8 cellular contexts compared by ENCODE assay signal in genomic region chr11:74739546-74740270, GRCh38. TPM values are rescaled to one million over a fixed set of nuclear protein-coding genes. Genes with fewer than 3 reads are reported as not detected.
DNase-seq lines count a peak whose midpoint lies in the region; ATAC-seq and TF ChIP-seq lines count a peak whose summit lies in the region.

No MANE protein-coding gene starts in this region.

- peaks cover 48% of the 10 kb centered on the region for H3K27me3 Mint-ChIP-seq in T-helper 17 cell
- peaks cover 9% of the 10 kb centered on the region for H3K27me3 Mint-ChIP-seq in stimulated activated naive CD8-positive, alpha-beta T cell treated with anti-CD3 and anti-CD28 coated beads, Interleukin-15, amount 100 ng/mL, for 72 hours

- TF ChIP-seq CTCF in choroid plexus epithelial cell (conservative IDR thresholded peaks at IDR 0.05; ENCODE audit: low read depth, low read length), result peak; percentile 98

- peak; percentile 86 for ATAC-seq in T-helper 17 cell
- peak; percentile 99 for ATAC-seq in left lobe of liver
- ATAC-seq in stimulated activated naive CD8-positive, alpha-beta T cell treated with anti-CD3 and anti-CD28 coated beads, Interleukin-15, amount 100 ng/mL, for 72 hours, result peak; percentile 82

- H3K36me3 ChIP-seq in MG63, result no peaks in the 10 kb centered on the region

- no peaks in the 10 kb centered on the region for H3K27me3 ChIP-seq in MG63

- H3K36me3 Mint-ChIP-seq in T-helper 17 cell (ENCODE audit: low read depth), result peaks cover 10% of the 10 kb centered on the region

- H3K9me3 Mint-ChIP-seq in stimulated activated naive CD8-positive, alpha-beta T cell treated with anti-CD3 and anti-CD28 coated beads, Interleukin-15, amount 100 ng/mL, for 72 hours, result no peaks in the 10 kb centered on the region

- peak overlapping the region; percentile 49 for H3K27ac Mint-ChIP-seq in T-helper 17 cell
- H3K27ac Mint-ChIP-seq in stimulated activated naive CD8-positive, alpha-beta T cell treated with anti-CD3 and anti-CD28 coated beads, Interleukin-15, amount 100 ng/mL, for 72 hours, result no peak overlapping the region

- H3K4me3 ChIP-seq in MG63, result no peak overlapping the region
- no peak overlapping the region for H3K4me3 ChIP-seq in choroid plexus epithelial cell (ENCODE audit: low read depth, low read length)

- H3K4me3 Mint-ChIP-seq in T-helper 17 cell, result no peak overlapping the region
- H3K4me3 Mint-ChIP-seq in stimulated activated naive CD8-positive, alpha-beta T cell treated with anti-CD3 and anti-CD28 coated beads, Interleukin-15, amount 100 ng/mL, for 72 hours, result no peak overlapping the region

- H3K4me1 Mint-ChIP-seq in T-helper 17 cell, result peaks cover 9% of the 10 kb centered on the region
- H3K4me1 Mint-ChIP-seq in stimulated activated naive CD8-positive, alpha-beta T cell treated with anti-CD3 and anti-CD28 coated beads, Interleukin-15, amount 100 ng/mL, for 72 hours, result no peaks in the 10 kb centered on the region

- peak; percentile 23 for DNase-seq in activated CD4-positive, CD25-positive, alpha-beta regulatory T cell treated with anti-CD3 and anti-CD28 coated beads, Interleukin-2, amount 50 U/mL, for 16 hours (ENCODE audit: low read depth, low spot score)
- DNase-seq in activated CD4-positive, CD25-positive, alpha-beta regulatory T cell (lab: John Stamatoyannopoulos, UW), result no peak
- DNase-seq in MG63, result peak; percentile 44
- DNase-seq in T-helper 17 cell, result peak; percentile 16 to 31 (median 21)
- DNase-seq in choroid plexus epithelial cell (ENCODE audit: low read depth), result peak; percentile 84
- no peak for DNase-seq in left lobe of liver (ENCODE audit: low spot score)
- peak; percentile 20 to 30 for DNase-seq in stimulated activated naive CD8-positive, alpha-beta T cell treated with anti-CD3 and anti-CD28 coated beads, Interleukin-15, amount 100 ng/mL, for 72 hours
- DNase-seq in NCI-H1436 (lab: John Stamatoyannopoulos, UW), result no peak

- no peaks in the 10 kb centered on the region; the same call in 1 of the 2 replicates for H3K9me3 ChIP-seq in MG63
- no peaks in the 10 kb centered on the region for H3K9me3 ChIP-seq in T-helper 17 cell (ENCODE audit: control insufficient read depth, low read length, poor library complexity, severe bottlenecking)

RNA-seq across cellular contexts. Expression of gene CHRDL2, which starts 8.5 kb away (rescaled TPM):
- total RNA-seq in MG63 (2014; rRNA removed; shearing (Covaris generic); ENCODE audit: low replicate concordance), result not detected in 2 replicates
- total RNA-seq in T-helper 17 cell (not detected), left lobe of liver (8.8 TPM)

RNA-seq across cellular contexts. Expression of gene RNF169, which starts 8.9 kb away (rescaled TPM):
- total RNA-seq in MG63 (2014; rRNA removed; shearing (Covaris generic); ENCODE audit: low replicate concordance), result 11.2 and 11.8 TPM in 2 replicates
- total RNA-seq in T-helper 17 cell (10 to 100 TPM; 18.1 to 19.4 TPM), left lobe of liver (4.6 TPM)

Comparison
In these comparisons a context has a peak if more than half of its experiments do, and no peak if none do; other contexts are left out.
1. DNase-seq: peak in activated CD4-positive, CD25-positive, alpha-beta regulatory T cell treated with anti-CD3 and anti-CD28 coated beads, Interleukin-2, amount 50 U/mL, for 16 hours (single experiment), MG63 (single experiment), T-helper 17 cell (3 of 3), choroid plexus epithelial cell (single experiment) and stimulated activated naive CD8-positive, alpha-beta T cell treated with anti-CD3 and anti-CD28 coated beads, Interleukin-15, amount 100 ng/mL, for 72 hours (2 of 2); none in activated CD4-positive, CD25-positive, alpha-beta regulatory T cell (0 of 4), left lobe of liver (single experiment) and NCI-H1436 (single experiment).
2. Peak in every context shown above with its lines, with median percentiles within 50 percentile points of each other: ATAC-seq.